In genomic region chr3:123084738-123085237, GRCh38 we compare ENCODE assay signal across 13 cellular contexts. TPM values are rescaled to one million over a fixed set of nuclear protein-coding genes. Genes with fewer than 3 reads are reported as not detected.
A peak's percentile ranks its signal among the peaks of the same experiment; 100 is the strongest.
DNase-seq lines count a peak whose midpoint lies in the region; ATAC-seq and TF ChIP-seq lines count a peak whose summit lies in the region.
"Had no signal": no experiment of that assay in that cellular context is flagged by ENCODE, and none has a peak within 500 bp of the region (broad histone marks: within the 10 kb centered on the region; RNA-seq: fewer than 3 reads in every experiment).

No MANE protein-coding gene starts in this region.

- H3K27ac ChIP-seq in GM23338 (ENCODE audit: low read depth) (no peak overlapping the region), SK-N-SH (ENCODE audit: low read depth in 2 of 2, low read length in 1 of 2) (peak overlapping the region in 1 of 2 experiments; percentile 96; a peak in 2 of 4 replicates), osteoblast (ENCODE audit: low read depth, low read length) (peak overlapping the region; percentile 21)

- no peak for TF ChIP-seq RAD21 in SK-N-SH (IDR thresholded peaks at IDR 0.05; ENCODE audit: low read length)

- H3K4me1 Mint-ChIP-seq in GM23338: peaks cover 69% of the 10 kb centered on the region

- H4K20me1 ChIP-seq in GM23338 (replicated peaks; ENCODE audit: insufficient read depth) (peaks cover 46% of the 10 kb centered on the region), SK-N-SH (ENCODE audit: insufficient read depth) (peaks cover 98% of the 10 kb centered on the region), osteoblast (ENCODE audit: insufficient read depth, low read length) (peaks cover 94% of the 10 kb centered on the region)

- H3K36me3 ChIP-seq in GM23338 (ENCODE audit: insufficient read depth): no peaks in the 10 kb centered on the region
- peaks cover 0 to 7% of the 10 kb centered on the region in 2 experiments for H3K36me3 ChIP-seq in SK-N-SH (replicated peaks in 1 of 2; ENCODE audit: control insufficient read depth in 1 of 2, insufficient read depth in 2 of 2, low read length in 1 of 2)
- H3K36me3 ChIP-seq in osteoblast (ENCODE audit: insufficient read depth, low read length): no peaks in the 10 kb centered on the region

- no peaks in the 10 kb centered on the region; the same call in 2 of the 3 replicates for H3K36me3 Mint-ChIP-seq in GM23338 (ENCODE audit: low read depth)
- H3K36me3 Mint-ChIP-seq: activated naive CD4-positive, alpha-beta T cell treated with anti-CD3 and anti-CD28 coated beads, Interleukin-2, amount 50 U/mL, for 72 hours had no signal

- H2AFZ ChIP-seq in GM23338 (no peak overlapping the region), SK-N-SH (ENCODE audit: low read depth) (no peak overlapping the region), osteoblast (ENCODE audit: low read length) (no peak overlapping the region)

- H3K4me3 ChIP-seq in GM23338: no peak overlapping the region
- no peak overlapping the region for H3K4me3 ChIP-seq in SK-N-SH (ENCODE audit: low read depth in 2 of 2, low read length in 1 of 2)
- H3K4me3 ChIP-seq in fibroblast of mammary gland (ENCODE audit: control insufficient read depth, low read depth, low read length): no peak overlapping the region
- no peak overlapping the region for H3K4me3 ChIP-seq in osteoblast (ENCODE audit: insufficient read depth, low read length)
- H3K4me3 ChIP-seq: dorsolateral prefrontal cortex, heart right ventricle had no signal

- H3K9me2 ChIP-seq in GM23338 (ENCODE audit: insufficient read depth): no peaks in the 10 kb centered on the region
- H3K9me2 ChIP-seq in SK-N-SH: no peaks in the 10 kb centered on the region

- H3K27ac Mint-ChIP-seq in GM23338: peak overlapping the region; percentile 5; the same call in 1 of the 2 replicates
- H3K27ac Mint-ChIP-seq: CD8-positive, alpha-beta T cell had no signal

- H3K9me3 Mint-ChIP-seq in GM23338: no peaks in the 10 kb centered on the region
- H3K9me3 Mint-ChIP-seq: activated naive CD4-positive, alpha-beta T cell treated with anti-CD3 and anti-CD28 coated beads, Interleukin-2, amount 50 U/mL, for 72 hours; CD8-positive, alpha-beta T cell had no signal

- POLR2A ChIA-PET in SK-N-SH (lab: Yijun Ruan, JAX): no interaction called here

- peak overlapping the region; percentile 48 for H3K4me2 ChIP-seq in GM23338
- peak overlapping the region; percentile 32; the same call in 1 of the 2 replicates for H3K4me2 ChIP-seq in SK-N-SH
- peak overlapping the region; percentile 15 for H3K4me2 ChIP-seq in osteoblast (ENCODE audit: insufficient read depth, low read length)

- no peak overlapping the region for H3K9ac ChIP-seq in SK-N-SH

- H3K79me2 ChIP-seq in GM23338 (replicated peaks; ENCODE audit: insufficient read depth): peaks cover 89% of the 10 kb centered on the region
- peaks cover 94% of the 10 kb centered on the region for H3K79me2 ChIP-seq in SK-N-SH (ENCODE audit: insufficient read depth)
- peaks cover 99% of the 10 kb centered on the region for H3K79me2 ChIP-seq in osteoblast (ENCODE audit: insufficient read depth, low read length)

- H3K27me3 Mint-ChIP-seq in GM23338 (ENCODE audit: insufficient read depth, low read depth, poor library complexity): peaks cover 6% of the 10 kb centered on the region

- no peak for DNase-seq in GM23338 (ENCODE audit: low spot score)
- DNase-seq in SK-N-SH: peak; percentile 40
- peak; percentile 50 for DNase-seq in fibroblast of mammary gland (ENCODE audit: low read depth)
- DNase-seq in osteoblast (ENCODE audit: insufficient read length, low spot score, missing footprints): peak; percentile 88
- no peak for DNase-seq in LoVo (ENCODE audit: low spot score)
- no peak for DNase-seq in DMS153 (lab: John Stamatoyannopoulos, UW)
- no peak for DNase-seq in midbrain (lab: John Stamatoyannopoulos, UW)
- DNase-seq: activated CD8-positive, alpha-beta memory T cell treated with anti-CD3 and anti-CD28 coated beads for 24 hours; CD8-positive, alpha-beta T cell; dorsolateral prefrontal cortex had no signal

- H3F3A ChIP-seq in GM23338 (replicated peaks; ENCODE audit: low read depth) (no peaks in the 10 kb centered on the region), SK-N-SH (replicated peaks; ENCODE audit: insufficient read depth) (peaks cover 8% of the 10 kb centered on the region)

- H3K9me3 ChIP-seq in SK-N-SH: no peaks in the 10 kb centered on the region
- H3K9me3 ChIP-seq in osteoblast (ENCODE audit: low read depth, low read length): no peaks in the 10 kb centered on the region
- H3K9me3 ChIP-seq: heart right ventricle had no signal

- H3K4me1 ChIP-seq in GM23338 (ENCODE audit: insufficient read depth) (peaks cover 45% of the 10 kb centered on the region), SK-N-SH (ENCODE audit: control insufficient read depth in 1 of 2, insufficient read depth in 2 of 2, low read depth in 1 of 2, low read length in 1 of 2) (peaks cover 47 to 81% of the 10 kb centered on the region in 2 experiments), osteoblast (ENCODE audit: insufficient read depth, low read length) (peaks cover 55% of the 10 kb centered on the region)

- 73% methylated on average over 6 of the region's 6 CpGs for WGBS in SK-N-SH (ENCODE audit: low lambda C conversion rate)

- H3K27me3 ChIP-seq in GM23338 (ENCODE audit: insufficient read depth) (no peaks in the 10 kb centered on the region), SK-N-SH (ENCODE audit: insufficient read depth) (no peaks in the 10 kb centered on the region), osteoblast (ENCODE audit: insufficient read depth, low read length) (no peaks in the 10 kb centered on the region)
- H3K27me3 ChIP-seq: dorsolateral prefrontal cortex, heart right ventricle had no signal

- CTCF ChIA-PET in SK-N-SH (lab: Yijun Ruan, JAX): interaction anchor here (1.1 to 1.6 kb wide), 4 partner anchors 9 to 568 kb away, joined by 3 to 5 read pairs (median 4); no protein-coding TSS in a partner anchor

- no peak for TF ChIP-seq EP300 in SK-N-SH (IDR thresholded peaks at IDR 0.05; ENCODE audit: borderline replicate concordance in 1 of 2, low read depth in 1 of 2, low read length in 1 of 2)

- ATAC-seq in GM23338: peak; percentile 6; the same call in 2 of the 3 replicates
- ATAC-seq in esophagus mucosa: no peak
- ATAC-seq: activated naive CD4-positive, alpha-beta T cell treated with anti-CD3 and anti-CD28 coated beads, Interleukin-2, amount 50 U/mL, for 72 hours; CD8-positive, alpha-beta T cell had no signal

- no peak overlapping the region; the same call in 2 of the 3 replicates for H3K4me3 Mint-ChIP-seq in GM23338
- H3K4me3 Mint-ChIP-seq: CD8-positive, alpha-beta T cell had no signal

- TF ChIP-seq CTCF in GM23338 (conservative IDR thresholded peaks at IDR 0.05; ENCODE audit: low read depth in 2 of 2) (no peak), SK-N-SH (IDR thresholded peaks at IDR 0.05) (no peak), fibroblast of mammary gland (conservative IDR thresholded peaks at IDR 0.05; ENCODE audit: control insufficient read depth, insufficient read depth, low read depth, low read length) (no peak), osteoblast (IDR thresholded peaks at IDR 0.05; ENCODE audit: extremely low read depth, low read depth, low read length) (no peak)

TF ChIP-seq in GM23338, 12 proteins besides CTCF, POLR2A, EP300 and RAD21 (continues in another document):
- TF ChIP-seq STAT1 (IDR thresholded peaks at IDR 0.05; ENCODE audit: unreplicated experiment) (no peak), JUNB (IDR thresholded peaks at IDR 0.05; ENCODE audit: unreplicated experiment) (no peak), CREB1 (CRISPR knock-in tag; IDR thresholded peaks at IDR 0.05; ENCODE audit: low read depth) (no peak)

TF ChIP-seq in SK-N-SH, 30 proteins besides CTCF, POLR2A, EP300 and RAD21 (continues in another document):
- no peak for TF ChIP-seq TAF1 (IDR thresholded peaks at IDR 0.05; ENCODE audit: borderline replicate concordance, low read depth, low read length)
- no peak for TF ChIP-seq CHD2 (IDR thresholded peaks at IDR 0.05; ENCODE audit: low read length, partially characterized antibody)
- TF ChIP-seq TCF12 (IDR thresholded peaks at IDR 0.05): no peak
- TF ChIP-seq JUND (IDR thresholded peaks at IDR 0.05): no peak
- no peak for TF ChIP-seq YY1 (IDR thresholded peaks at IDR 0.05; ENCODE audit: low read depth)
- no peak for TF ChIP-seq GABPA (IDR thresholded peaks at IDR 0.05; ENCODE audit: low read depth)
- TF ChIP-seq RFX5 (IDR thresholded peaks at IDR 0.05; ENCODE audit: low read length): no peak
- TF ChIP-seq MXI1 (IDR thresholded peaks at IDR 0.05; ENCODE audit: low read depth, low read length): no peak
- TF ChIP-seq POLR2AphosphoS5 (IDR thresholded peaks at IDR 0.05; ENCODE audit: low read depth, low read length): no peak
- TF ChIP-seq FOXJ3 (CRISPR knock-in tag; IDR thresholded peaks at IDR 0.05): no peak

RNA-seq across cellular contexts. Expression of gene PDIA5, which starts 18.0 kb away (rescaled TPM):
- total RNA-seq in GM23338 (2014; rRNA removed; shearing (Covaris generic)): 26.4 and 28.1 TPM in 2 replicates
- polyA plus RNA-seq in GM23338 (2016; fragmentation: Nextera tagmentation; extraction: Ambion mirVana): 22.9 and 23.2 TPM in 2 replicates
- 28.0 and 28.6 TPM in 2 replicates for polyA plus RNA-seq in SK-N-SH (2012; rRNA removed)
- polyA plus RNA-seq in SK-N-SH (2012; cell fraction: cytosol; rRNA removed): 25.2 and 27.2 TPM in 2 replicates
- 35.3 and 38.5 TPM in 2 replicates for polyA plus RNA-seq in SK-N-SH (2012; cell fraction: nucleus; rRNA removed)
- 54.3 and 54.5 TPM in 2 replicates for total RNA-seq in osteoblast
- total RNA-seq in esophagus mucosa: 6.7 TPM

RNA-seq across cellular contexts. Expression of gene SEMA5B, which starts 57.2 kb away (rescaled TPM):
- 25.4 and 26.8 TPM in 2 replicates for total RNA-seq in GM23338 (2014; rRNA removed; shearing (Covaris generic))
- 8.0 and 11.0 TPM in 2 replicates for polyA plus RNA-seq in GM23338 (2016; fragmentation: Nextera tagmentation; extraction: Ambion mirVana)
- polyA plus RNA-seq in SK-N-SH (2012; rRNA removed): 0.43 and 0.75 TPM in 2 replicates
- 0.08 and 0.16 TPM in 2 replicates for polyA plus RNA-seq in SK-N-SH (2012; cell fraction: cytosol; rRNA removed)
- polyA plus RNA-seq in SK-N-SH (2012; cell fraction: nucleus; rRNA removed): 0.19 and 0.69 TPM in 2 replicates
- not detected in 2 replicates for total RNA-seq in osteoblast
- total RNA-seq in esophagus mucosa: not detected
- total RNA-seq: activated naive CD4-positive, alpha-beta T cell treated with anti-CD3 and anti-CD28 coated beads, Interleukin-2, amount 50 U/mL, for 72 hours; CD8-positive, alpha-beta T cell had no signal

Comparison
In these comparisons a context has a peak if more than half of its experiments do, and no peak if none do; other contexts are left out.
1. DNase-seq: peak in SK-N-SH (single experiment), fibroblast of mammary gland (single experiment) and osteoblast (single experiment); none in GM23338 (single experiment), LoVo (single experiment), DMS153 (single experiment) and midbrain (single experiment).
2. RNA of gene SEMA5B, which starts 57.2 kb away (total RNA-seq): 25.4 to 26.8 TPM in GM23338; not detected in osteoblast and not detected in esophagus mucosa (single experiment); every median in the first group is over 10 times any median in the second.
3. Peak in every context shown above with its lines, with median percentiles within 50 percentile points of each other: H3K4me2 ChIP-seq.